21 cellular contexts compared by ENCODE assay signal in the genomic region with DNA sequence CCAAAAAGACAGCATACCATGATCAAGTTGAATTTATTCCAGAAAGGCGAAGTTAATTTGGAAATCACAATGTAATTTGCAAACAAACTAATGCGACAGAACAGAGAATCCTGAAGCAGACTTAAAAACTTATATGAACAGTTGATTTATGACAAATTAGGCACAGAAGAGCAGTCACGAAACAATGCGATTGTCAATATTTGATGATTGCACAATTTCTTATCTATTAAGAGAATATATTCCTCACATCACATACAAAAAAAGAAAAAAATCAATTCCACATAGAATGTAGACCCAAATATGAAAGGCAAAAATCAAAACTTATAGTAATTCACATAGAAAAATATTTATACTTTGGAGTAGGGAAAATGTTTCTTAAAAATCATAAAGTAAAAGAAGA. TPM values are rescaled to one million over a fixed set of nuclear protein-coding genes. Genes with fewer than 3 reads are reported as not detected.
DNase-seq lines count a peak whose midpoint lies in the region; ATAC-seq, FAIRE-seq and TF ChIP-seq lines count a peak whose summit lies in the region.
"Had no signal": no experiment of that assay in that cellular context is flagged by ENCODE, and none has a peak within 500 bp of the region (broad histone marks: within the 10 kb centered on the region; RNA-seq: fewer than 3 reads in every experiment).

No MANE protein-coding gene starts in this region.

- peaks cover 13% of the 10 kb centered on the region for H3K4me1 Mint-ChIP-seq in central memory CD8-positive, alpha-beta T cell
- H3K4me1 Mint-ChIP-seq: B cell had no signal

- no peak for ATAC-seq in central memory CD8-positive, alpha-beta T cell (replicated peaks; ENCODE audit: extremely low read depth, poor library complexity, severe bottlenecking)
- no peak for ATAC-seq in HepG2
- ATAC-seq: CD8-positive, alpha-beta T cell had no signal

- H3K9me3 ChIP-seq in HepG2 (ENCODE audit: low read length): peaks cover 25% of the 10 kb centered on the region
- H3K9me3 ChIP-seq: HAP-1 had no signal

- peaks cover 34% of the 10 kb centered on the region for H3K36me3 Mint-ChIP-seq in central memory CD8-positive, alpha-beta T cell (ENCODE audit: insufficient read depth)

- intact Hi-C loops in HepG2 (cut with micrococcal nuclease; ENCODE audit: unreplicated experiment): no loop called here

- CTCF ChIA-PET in HepG2 (lab: Yijun Ruan, JAX; ENCODE audit: low intra/inter-chr PET ratio, low total read pairs): no interaction called here

- no TSS peak for BruUV-seq in HepG2 (replicated peaks; lab: Mats Ljungman, UMichigan)

- H3K4me3 Mint-ChIP-seq in central memory CD8-positive, alpha-beta T cell: no peak overlapping the region
- H3K4me3 Mint-ChIP-seq: B cell; CD8-positive, alpha-beta T cell; HFFc6 had no signal

- DNase-seq in central memory CD8-positive, alpha-beta T cell (ENCODE audit: low spot score in 2 of 2): no peak
- DNase-seq in HepG2 (ENCODE audit: low spot score): no peak
- DNase-seq in DMS53 (lab: John Stamatoyannopoulos, UW): no peak
- no peak for DNase-seq in LoVo (ENCODE audit: low spot score)
- no peak for DNase-seq in SHP77 (lab: John Stamatoyannopoulos, UW)
- DNase-seq: CD4-positive, CD25-positive, alpha-beta regulatory T cell; CD8-positive, alpha-beta T cell; DMS 273 treated with DMSO at 0.1 percent for 48 hours; DMS79 treated with DMSO at 0.1 percent for 48 hours; GOT3; HFFc6 had no signal

- no peak overlapping the region for H3K27ac ChIP-seq in HepG2 (ENCODE audit: extremely low read length, insufficient read depth, low read length)
- H3K27ac ChIP-seq: 22Rv1, BLaER1, C4-2B had no signal

- peaks cover 28% of the 10 kb centered on the region for H3K9me3 Mint-ChIP-seq in central memory CD8-positive, alpha-beta T cell

- H3K4me2 ChIP-seq in HepG2 (ENCODE audit: low read depth, low read length): no peak overlapping the region
- H3K4me2 ChIP-seq: BLaER1 had no signal

- in situ Hi-C loops in HepG2 (cut with HindIII; ENCODE audit: extremely low pct_ligation_motif_present, low pct_unique_long_range_greater_than_20kb): no loop called here

- H3K79me2 ChIP-seq in HepG2 (ENCODE audit: insufficient read depth, low read length): peaks cover 23% of the 10 kb centered on the region

- FAIRE-seq in G401.6 (lab: Jason Lieb, UNC): peak; percentile 23
- no peak for FAIRE-seq in HepG2 (lab: Jason Lieb, UNC)
- FAIRE-seq: A204.1, D721Med, GM12892, H54 had no signal

- TF ChIP-seq CTCF in HepG2 (CRISPR knock-in tag; IDR thresholded peaks at IDR 0.05): no peak

- H3K27me3 Mint-ChIP-seq in central memory CD8-positive, alpha-beta T cell: no peaks in the 10 kb centered on the region
- H3K27me3 Mint-ChIP-seq: B cell; CD4-positive, CD25-positive, alpha-beta regulatory T cell had no signal

- POLR2A ChIA-PET in HepG2 (lab: Yijun Ruan, JAX): no interaction called here

- no peak for TF ChIP-seq EP300 in HepG2 (IDR thresholded peaks at IDR 0.05; ENCODE audit: low read depth in 2 of 2, low read length in 2 of 2)
- TF ChIP-seq EP300 in HepG2 (CRISPR knock-in tag; IDR thresholded peaks at IDR 0.05; ENCODE audit: borderline replicate concordance): no peak

- H4K20me1 ChIP-seq in HepG2 (ENCODE audit: insufficient read depth, low read length): no peaks in the 10 kb centered on the region

- H3K27me3 ChIP-seq in HepG2 (ENCODE audit: control insufficient read depth in 1 of 2, insufficient read depth in 2 of 2, low read length in 2 of 2): no peaks in the 10 kb centered on the region
- H3K27me3 ChIP-seq: BLaER1 had no signal

- peak overlapping the region; percentile 44 for H3K27ac Mint-ChIP-seq in central memory CD8-positive, alpha-beta T cell (ENCODE audit: low read depth)
- H3K27ac Mint-ChIP-seq: B cell; CD8-positive, alpha-beta T cell; HFFc6 had no signal

- 0 out of 2 replicates have a peak, but pooled peaks cover 5% of the 10 kb centered on the region for H3K4me1 ChIP-seq in HepG2 (ENCODE audit: insufficient read depth, low read length)
- H3K4me1 ChIP-seq: BLaER1, HAP-1 had no signal

- TF ChIP-seq RAD21 in HepG2 (CRISPR knock-in tag; IDR thresholded peaks at IDR 0.05): no peak

- H2AFZ ChIP-seq in HepG2 (ENCODE audit: low read length): no peak overlapping the region

- 92% methylated on average over 4 of the region's 4 CpGs for WGBS in HepG2 (ENCODE audit: low lambda C conversion rate)

- TF ChIP-seq POLR2A in HepG2 (IDR thresholded peaks at IDR 0.05; ENCODE audit: insufficient read depth in 1 of 2, low read depth in 2 of 2, low read length in 2 of 2): no peak

- no peak overlapping the region for H3K9ac ChIP-seq in HepG2 (ENCODE audit: insufficient read depth, low read depth, low read length)
- H3K9ac ChIP-seq: BLaER1 had no signal

- H3K4me3 ChIP-seq in HepG2 (replicated peaks in 1 of 3; ENCODE audit: insufficient read depth in 1 of 3, low read depth in 2 of 3, low read length in 3 of 3): no peak overlapping the region
- H3K4me3 ChIP-seq: BLaER1, HAP-1 had no signal

- H3K36me3 ChIP-seq in HepG2 (replicated peaks in 1 of 2; ENCODE audit: control insufficient read depth in 1 of 2, insufficient read depth in 2 of 2, low read length in 2 of 2): peaks cover 5 to 23% of the 10 kb centered on the region in 2 experiments; a peak in 4 of 5 replicates

TF ChIP-seq in HepG2, 621 proteins besides CTCF, POLR2A, EP300 and RAD21:
- TF ChIP-seq ZNF816 (CRISPR knock-in tag; IDR thresholded peaks at IDR 0.05; ENCODE audit: borderline replicate concordance) (no peak), CEBPB (IDR thresholded peaks at IDR 0.05; ENCODE audit: borderline replicate concordance, low read depth, low read length) (peak; percentile 62)

RNA-seq across cellular contexts. Expression of gene COX16, which starts 28.9 kb away (rescaled TPM):
- total RNA-seq in HepG2 (2016; rRNA removed; fragmentation: Illumina TruSeq; extraction: Trizol): 71.0 and 88.1 TPM in 2 replicates
- 21.2 and 25.8 TPM in 2 replicates for total RNA-seq in HepG2 (2016; cell fraction: cytosol; rRNA removed; fragmentation: Illumina TruSeq; extraction: Trizol; ENCODE audit: low read depth)
- total RNA-seq in HepG2 (2016; cell fraction: insoluble cytoplasmic fraction; rRNA removed; fragmentation: Illumina TruSeq; extraction: Trizol): 70.6 and 92.4 TPM in 2 replicates
- 56.3 and 58.4 TPM in 2 replicates for total RNA-seq in HepG2 (2016; cell fraction: membrane; rRNA removed; fragmentation: Illumina TruSeq; extraction: Trizol)
- 33.5 and 36.8 TPM in 2 replicates for total RNA-seq in HepG2 (2016; cell fraction: nucleus; rRNA removed; fragmentation: Illumina TruSeq; extraction: Trizol)
- polyA plus RNA-seq in HepG2 (2011; rRNA removed): 12.3 and 13.5 TPM in 2 replicates
- 6.0 and 8.8 TPM in 2 replicates for polyA plus RNA-seq in HepG2 (2011; cell fraction: cytosol; rRNA removed)
- 2.6 and 3.9 TPM in 2 replicates for polyA plus RNA-seq in HepG2 (2011; cell fraction: nucleus; rRNA removed)
- polyA plus RNA-seq in HepG2 (2012): 24.1 and 48.8 TPM in 2 replicates
- polyA plus RNA-seq in HepG2 (2016; cell fraction: cytosol; fragmentation: Illumina TruSeq; extraction: Trizol; ENCODE audit: low read depth): 24.6 and 28.2 TPM in 2 replicates
- 93.9 and 95.1 TPM in 2 replicates for polyA plus RNA-seq in HepG2 (2016; cell fraction: insoluble cytoplasmic fraction; fragmentation: Illumina TruSeq; extraction: Trizol; ENCODE audit: low read depth)
- polyA plus RNA-seq in HepG2 (2016; cell fraction: membrane; fragmentation: Illumina TruSeq; extraction: Trizol; ENCODE audit: low read depth): 50.5 and 50.6 TPM in 2 replicates
- polyA plus RNA-seq in HepG2 (2016; cell fraction: nucleus; fragmentation: Illumina TruSeq; extraction: Trizol; ENCODE audit: insufficient read depth, low read depth): 57.4 and 64.1 TPM in 2 replicates
- polyA minus RNA-seq in HepG2 (2011; rRNA and poly(A)+ RNA removed; ENCODE audit: low replicate concordance): 2.7 and 10.9 TPM in 2 replicates
- 6.0 and 6.7 TPM in 2 replicates for polyA minus RNA-seq in HepG2 (2011; cell fraction: cytosol; rRNA and poly(A)+ RNA removed)
- polyA minus RNA-seq in HepG2 (2011; cell fraction: nucleus; rRNA and poly(A)+ RNA removed): 14.5 and 15.2 TPM in 2 replicates
